Comparison of ENCODE assay signal across 22 cellular contexts in the genomic region with DNA sequence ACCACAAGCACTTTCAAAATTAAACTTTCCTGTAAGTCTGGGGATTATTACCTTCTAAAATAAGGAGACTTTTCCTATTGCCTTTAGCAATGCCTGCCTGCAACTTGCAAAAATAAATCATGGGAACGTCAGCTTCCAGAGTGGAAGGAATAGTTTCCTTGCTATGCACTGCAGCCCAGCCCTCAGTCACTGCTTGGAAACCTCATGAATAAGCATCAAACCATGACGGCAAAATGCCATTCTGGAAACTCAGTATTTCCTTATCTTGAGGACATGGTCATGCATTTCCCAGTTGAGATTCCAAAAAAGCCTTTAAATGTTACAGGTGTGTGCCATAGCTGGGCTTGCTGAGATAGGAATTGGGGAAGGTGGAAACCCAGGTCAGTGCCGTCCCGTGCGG.
DNase-seq lines count a peak whose midpoint lies in the region; ATAC-seq and TF ChIP-seq lines count a peak whose summit lies in the region.
"Had no signal": no experiment of that assay in that cellular context is flagged by ENCODE, and none has a peak within 500 bp of the region (broad histone marks: within the 10 kb centered on the region; RNA-seq: fewer than 3 reads in every experiment).

No MANE protein-coding gene starts in this region.

- no peak for ATAC-seq in stimulated activated effector memory CD8-positive, alpha-beta T cell treated with anti-CD3 and anti-CD28 coated beads, Interleukin-12 subunit alpha, Interleukin-12 subunit beta, amount 100 ng/mL, for 72 hours
- ATAC-seq: activated CD4-positive, CD25-positive, alpha-beta regulatory T cell treated with anti-CD3 and anti-CD28 coated beads, Interleukin-2, amount 50 U/mL, for 24 hours; heart right ventricle had no signal

- H3K4me3 ChIP-seq in AG10803 (ENCODE audit: low read length) (no peak overlapping the region), neuronal stem cell (ENCODE audit: low read length in 2 of 2) (no peak overlapping the region)
- H3K4me3 ChIP-seq: heart right ventricle, right atrium auricular region, SJSA1 had no signal

- peaks cover 8% of the 10 kb centered on the region for H3K9me3 Mint-ChIP-seq in stimulated activated effector memory CD8-positive, alpha-beta T cell treated with anti-CD3 and anti-CD28 coated beads, Interleukin-12 subunit alpha, Interleukin-12 subunit beta, amount 100 ng/mL, for 72 hours

- H3K27me3 ChIP-seq in neuronal stem cell (ENCODE audit: control insufficient read depth in 3 of 3, insufficient read depth in 3 of 3, low read depth in 1 of 3, low read length in 3 of 3): peaks cover 0 to 10% (median 0%) of the 10 kb centered on the region in 3 experiments
- H3K27me3 ChIP-seq: right atrium auricular region had no signal

- no peak for TF ChIP-seq CTCF in AG10803 (conservative IDR thresholded peaks at IDR 0.05; ENCODE audit: low read length)

- no peak overlapping the region for H4K91ac ChIP-seq in neuronal stem cell (ENCODE audit: low read depth, low read length, poor library complexity)

- DNase-seq in AG10803 (ENCODE audit: low read depth): peak; percentile 65
- DNase-seq in RKO (ENCODE audit: low spot score): peak; percentile 11
- DNase-seq in fibroblast of gingiva (ENCODE audit: low read depth): peak; percentile 16
- DNase-seq in neuronal stem cell (ENCODE audit: low spot score): no peak
- no peak for DNase-seq in NCI-H187 treated with DMSO at 0.1 percent for 48 hours (lab: John Stamatoyannopoulos, UW)
- DNase-seq in NK-92 treated with Interleukin-12 subunit alpha and Interleukin-12 subunit beta, amount 100 ng/mL, for 24 hours (lab: John Stamatoyannopoulos, UW): no peak
- DNase-seq in stimulated activated effector memory CD8-positive, alpha-beta T cell treated with anti-CD3 and anti-CD28 coated beads, Interleukin-12 subunit alpha, Interleukin-12 subunit beta, amount 100 ng/mL, for 72 hours (ENCODE audit: low spot score in 2 of 2): no peak
- no peak for DNase-seq in NCI-H446 (lab: John Stamatoyannopoulos, UW)
- DNase-seq: activated effector memory CD4-positive, alpha-beta T cell treated with anti-CD3 and anti-CD28 coated beads, Interleukin-2, amount 50 U/mL, for 16 hours; Calu3; cortex of kidney; NCI-H2081; NCI-H510A treated with DMSO at 0.1 percent for 48 hours; T-helper 9 cell had no signal

- no peak overlapping the region for H2BK5ac ChIP-seq in neuronal stem cell (ENCODE audit: low read length)

- H4K8ac ChIP-seq in neuronal stem cell (ENCODE audit: low read depth, low read length): no peak overlapping the region

- H3K4me2 ChIP-seq in neuronal stem cell (ENCODE audit: insufficient read depth, low read length, poor library complexity, severe bottlenecking): no peak overlapping the region

- H3K18ac ChIP-seq in neuronal stem cell (ENCODE audit: low read length): no peak overlapping the region

- no peak overlapping the region for H3K4ac ChIP-seq in neuronal stem cell (ENCODE audit: low read length)

- H3K23ac ChIP-seq in neuronal stem cell (ENCODE audit: low read depth, low read length, poor library complexity): no peak overlapping the region

- no peak overlapping the region for H3K9ac ChIP-seq in neuronal stem cell (ENCODE audit: low read depth, low read length, poor library complexity)

- no peak overlapping the region for H2BK120ac ChIP-seq in neuronal stem cell (ENCODE audit: low read depth, low read length)

- no CpG with 5 or more reads among the region's 5 CpGs for WGBS in neuronal stem cell (ENCODE audit: extremely low coverage in 2 of 2, insufficient read length in 2 of 2, insufficient replicate concordance in 1 of 2), 2 donors

- H2AFZ ChIP-seq in neuronal stem cell (ENCODE audit: low read length): peak overlapping the region; percentile 37

- no peak overlapping the region for H2BK15ac ChIP-seq in neuronal stem cell (ENCODE audit: low read length)

- no peak overlapping the region for H2AK5ac ChIP-seq in neuronal stem cell (ENCODE audit: low read depth, low read length)

- no peak overlapping the region for H2BK12ac ChIP-seq in neuronal stem cell (ENCODE audit: low read length)

- peaks cover 4% of the 10 kb centered on the region in 2 donors for H3K9me3 ChIP-seq in neuronal stem cell (replicated peaks in 1 of 2; ENCODE audit: control insufficient read depth in 2 of 2, insufficient read depth in 1 of 2, low read depth in 1 of 2, low read length in 2 of 2)

- peaks cover 5% of the 10 kb centered on the region for H3K4me1 Mint-ChIP-seq in stimulated activated effector memory CD8-positive, alpha-beta T cell treated with anti-CD3 and anti-CD28 coated beads, Interleukin-12 subunit alpha, Interleukin-12 subunit beta, amount 100 ng/mL, for 72 hours
- H3K4me1 Mint-ChIP-seq: B cell, IgD-negative memory B cell had no signal

- H3K4me3 Mint-ChIP-seq in stimulated activated effector memory CD8-positive, alpha-beta T cell treated with anti-CD3 and anti-CD28 coated beads, Interleukin-12 subunit alpha, Interleukin-12 subunit beta, amount 100 ng/mL, for 72 hours: no peak overlapping the region
- H3K4me3 Mint-ChIP-seq: B cell; IgD-negative memory B cell; neural crest cell; stimulated activated naive CD8-positive, alpha-beta T cell treated with anti-CD3 and anti-CD28 coated beads, Interleukin-15, Interleukin-2, amounts not matched to agents 100 ng/mL and 50 ng/mL, for 24 hours had no signal

- no peaks in the 10 kb centered on the region for H3K4me1 ChIP-seq in neuronal stem cell (ENCODE audit: control insufficient read depth in 2 of 2, insufficient read depth in 1 of 2, low read depth in 1 of 2, low read length in 2 of 2)
- H3K4me1 ChIP-seq: heart right ventricle, right atrium auricular region had no signal

- H3K27ac Mint-ChIP-seq in stimulated activated effector memory CD8-positive, alpha-beta T cell treated with anti-CD3 and anti-CD28 coated beads, Interleukin-12 subunit alpha, Interleukin-12 subunit beta, amount 100 ng/mL, for 72 hours: no peak overlapping the region
- H3K27ac Mint-ChIP-seq: B cell; IgD-negative memory B cell; stimulated activated naive CD8-positive, alpha-beta T cell treated with anti-CD3 and anti-CD28 coated beads, Interleukin-15, Interleukin-2, amounts not matched to agents 100 ng/mL and 50 ng/mL, for 24 hours had no signal

- no peaks in the 10 kb centered on the region for H3K36me3 ChIP-seq in neuronal stem cell (replicated peaks in 1 of 2; ENCODE audit: control insufficient read depth in 2 of 2, insufficient read depth in 2 of 2, low read length in 2 of 2)
- H3K36me3 ChIP-seq: heart right ventricle, right atrium auricular region, SJSA1 had no signal

- H3K36me3 Mint-ChIP-seq in stimulated activated effector memory CD8-positive, alpha-beta T cell treated with anti-CD3 and anti-CD28 coated beads, Interleukin-12 subunit alpha, Interleukin-12 subunit beta, amount 100 ng/mL, for 72 hours: no peaks in the 10 kb centered on the region

- no peaks in the 10 kb centered on the region for H3K79me1 ChIP-seq in neuronal stem cell (ENCODE audit: low read depth, low read length)

- H3K27ac ChIP-seq in neuronal stem cell (replicated peaks; ENCODE audit: low read length): no peak overlapping the region
- H3K27ac ChIP-seq: heart right ventricle, right atrium auricular region, SJSA1 had no signal

- H3K14ac ChIP-seq in neuronal stem cell (ENCODE audit: low read length): no peak overlapping the region

Comparison
In these comparisons a context has a peak if more than half of its experiments do, and no peak if none do; other contexts are left out.
1. DNase-seq: peak in AG10803 (single experiment), RKO (single experiment) and fibroblast of gingiva (single experiment); none in neuronal stem cell (single experiment), NCI-H187 treated with DMSO at 0.1 percent for 48 hours (single experiment), NK-92 treated with Interleukin-12 subunit alpha and Interleukin-12 subunit beta, amount 100 ng/mL, for 24 hours (single experiment), stimulated activated effector memory CD8-positive, alpha-beta T cell treated with anti-CD3 and anti-CD28 coated beads, Interleukin-12 subunit alpha, Interleukin-12 subunit beta, amount 100 ng/mL, for 72 hours (0 of 2) and NCI-H446 (0 of 2).